Comparison of ENCODE assay signal across 7 cellular contexts in the genomic region with DNA sequence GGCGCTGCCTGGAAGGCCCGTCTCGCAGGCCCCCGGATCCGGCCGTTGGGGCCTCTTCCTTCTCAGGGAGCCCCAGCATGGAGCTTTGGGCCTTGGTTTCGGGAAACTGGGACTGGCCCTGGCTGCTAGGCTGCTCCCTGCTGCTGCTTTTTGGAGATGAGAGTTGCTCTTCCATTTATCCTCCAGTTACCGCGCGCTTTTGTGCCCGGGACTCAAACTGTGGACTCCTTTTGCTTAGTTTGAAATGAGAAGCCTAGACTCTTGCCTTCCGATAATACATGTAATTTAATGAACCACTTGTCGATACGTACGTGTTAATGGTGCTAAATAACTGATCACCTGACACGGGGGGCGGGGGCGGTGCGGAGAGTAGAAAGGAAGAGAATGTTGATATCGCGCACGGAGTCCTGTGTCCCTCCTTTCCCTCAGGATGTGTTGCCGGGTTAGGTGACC. TPM values are rescaled to one million over a fixed set of nuclear protein-coding genes. Genes with fewer than 3 reads are reported as not detected.
DNase-seq lines count a peak whose midpoint lies in the region; ATAC-seq, FAIRE-seq and TF ChIP-seq lines count a peak whose summit lies in the region.

No MANE protein-coding gene starts in this region.

- no TSS peak for BruUV-seq in endothelial cell of umbilical vein (replicated peaks; lab: Mats Ljungman, UMichigan)

- TF ChIP-seq POLR2A in endothelial cell of umbilical vein (IDR thresholded peaks at IDR 0.05; ENCODE audit: low read depth, low read length) = no peak

- H3K36me3 Mint-ChIP-seq in activated CD8-positive, alpha-beta T cell treated with anti-CD3 and anti-CD28 coated beads, Interleukin-2, amount 10 ng/mL, durations not matched to agents 7 days and 5 days (ENCODE audit: low read depth) = peaks cover 13% of the 10 kb centered on the region

- H3K4me3 ChIP-seq in endothelial cell of umbilical vein (replicated peaks in 1 of 3; ENCODE audit: insufficient read depth in 1 of 3, low read depth in 1 of 3, low read length in 3 of 3) = peak overlapping the region; percentile 75 to 96 (median 92)

- peak overlapping the region; percentile 97 for H3K4me3 Mint-ChIP-seq in activated CD8-positive, alpha-beta T cell treated with anti-CD3 and anti-CD28 coated beads, Interleukin-2, amount 10 ng/mL, durations not matched to agents 7 days and 5 days

- peaks cover 44% of the 10 kb centered on the region for H3K4me1 Mint-ChIP-seq in activated CD8-positive, alpha-beta T cell treated with anti-CD3 and anti-CD28 coated beads, Interleukin-2, amount 10 ng/mL, durations not matched to agents 7 days and 5 days (ENCODE audit: low read depth)

- no peaks in the 10 kb centered on the region for H3K9me3 ChIP-seq in endothelial cell of umbilical vein (replicated peaks; ENCODE audit: control insufficient read depth, insufficient read depth, low read length)

- peaks cover 7% of the 10 kb centered on the region for H4K20me1 ChIP-seq in endothelial cell of umbilical vein (replicated peaks; ENCODE audit: control insufficient read depth, extremely low read depth, insufficient read depth, low read length)

- peaks cover 3 to 11% of the 10 kb centered on the region in 2 experiments for H3K27me3 ChIP-seq in endothelial cell of umbilical vein (ENCODE audit: control insufficient read depth in 2 of 2, insufficient read depth in 2 of 2, low read length in 2 of 2)

- H3K27ac Mint-ChIP-seq in activated CD8-positive, alpha-beta T cell treated with anti-CD3 and anti-CD28 coated beads, Interleukin-2, amount 10 ng/mL, durations not matched to agents 7 days and 5 days = peak overlapping the region; percentile 97

- H3K27ac ChIP-seq in endothelial cell of umbilical vein (ENCODE audit: insufficient read depth, low read depth, low read length) = peak overlapping the region; percentile 83

- CTCF ChIA-PET in activated CD8-positive, alpha-beta T cell treated with anti-CD3 and anti-CD28 coated beads, Interleukin-2, amount 10 ng/mL, durations not matched to agents 7 days and 5 days (lab: Charles Lee) = interaction anchor here (1.0 to 2.6 kb wide), 4 partner anchors 19 to 124 kb away, joined by 3 to 9 read pairs (median 4); no protein-coding TSS in a partner anchor
- CTCF ChIA-PET in endothelial cell of umbilical vein (lab: Charles Lee) = interaction anchor here (1.3 to 4.7 kb wide), 6 partner anchors 9 to 284 kb away, joined by 3 to 42 read pairs (median 4); no protein-coding TSS in a partner anchor

- H3K4me1 ChIP-seq in endothelial cell of umbilical vein (ENCODE audit: control insufficient read depth, extremely low read depth, insufficient read depth, low read length) = peaks cover 14% of the 10 kb centered on the region

- H3K79me2 ChIP-seq in endothelial cell of umbilical vein (ENCODE audit: control insufficient read depth, insufficient read depth, low read length) = peaks cover 54% of the 10 kb centered on the region

- no peaks in the 10 kb centered on the region for H3K36me3 ChIP-seq in endothelial cell of umbilical vein (ENCODE audit: control insufficient read depth in 2 of 2, extremely low read depth in 1 of 2, insufficient read depth in 2 of 2, low read length in 2 of 2)

- no peaks in the 10 kb centered on the region for H3K9me1 ChIP-seq in endothelial cell of umbilical vein (replicated peaks; ENCODE audit: control insufficient read depth, extremely low read depth, insufficient read depth, low read length)

- DNase-seq in NCI-H524 (lab: John Stamatoyannopoulos, UW) = peak; percentile 19 to 65
- peak; percentile 72 for DNase-seq in activated CD8-positive, alpha-beta T cell treated with anti-CD3 and anti-CD28 coated beads, Interleukin-2, amount 10 ng/mL, durations not matched to agents 7 days and 5 days
- peak; percentile 65 for DNase-seq in endothelial cell of umbilical vein (ENCODE audit: low read depth, low spot score)
- peak; percentile 66 for DNase-seq in mucosa of gallbladder (ENCODE audit: low spot score)
- DNase-seq in stimulated activated CD8-positive, alpha-beta memory T cell treated with anti-CD3 and anti-CD28 coated beads, Interleukin-4, amount 100 ng/mL, for 24 hours (ENCODE audit: low read depth) = peak; percentile 37

- dilution Hi-C loops in endothelial cell of umbilical vein (cut with MboI; ENCODE audit: extremely low pct_ligation_motif_present, low sequenced_read_pairs) = no loop called here

- no peak for FAIRE-seq in endothelial cell of umbilical vein (lab: Jason Lieb, UNC)

- H3K4me2 ChIP-seq in endothelial cell of umbilical vein (ENCODE audit: insufficient read depth, low read length) = peak overlapping the region; percentile 98

- intact Hi-C loops in endothelial cell of umbilical vein (cut with micrococcal nuclease) = loop anchor here (1.0 to 5.0 kb wide), 4 partner anchors 46 to 170 kb away; a partner anchor contains a TSS

- POLR2A ChIA-PET in activated CD8-positive, alpha-beta T cell treated with anti-CD3 and anti-CD28 coated beads, Interleukin-2, amount 10 ng/mL, durations not matched to agents 7 days and 5 days (lab: Charles Lee) = interaction anchor here (0.7 to 2.3 kb wide), 3 partner anchors 13 to 63 kb away, joined by 3 to 10 read pairs (median 4); no protein-coding TSS in a partner anchor
- POLR2A ChIA-PET in endothelial cell of umbilical vein (lab: Charles Lee) = interaction anchor here (1.7 kb wide), 1 partner anchor 27 kb away, joined by 3 read pairs; no protein-coding TSS in a partner anchor

- no peak for TF ChIP-seq CTCF in endothelial cell of umbilical vein (IDR thresholded peaks at IDR 0.05; ENCODE audit: extremely low read depth in 1 of 2, insufficient read depth in 1 of 2, low read depth in 1 of 2, low read length in 2 of 2)

- peaks cover 2% of the 10 kb centered on the region for H3K27me3 Mint-ChIP-seq in activated CD8-positive, alpha-beta T cell treated with anti-CD3 and anti-CD28 coated beads, Interleukin-2, amount 10 ng/mL, durations not matched to agents 7 days and 5 days (ENCODE audit: low read depth)

- no peaks in the 10 kb centered on the region for H3K9me3 Mint-ChIP-seq in activated CD8-positive, alpha-beta T cell treated with anti-CD3 and anti-CD28 coated beads, Interleukin-2, amount 10 ng/mL, durations not matched to agents 7 days and 5 days (ENCODE audit: insufficient read depth)

- peak overlapping the region; percentile 97 for H2AFZ ChIP-seq in endothelial cell of umbilical vein (ENCODE audit: low read depth, low read length)

- ATAC-seq in GM18519 (IDR thresholded peaks at IDR 0.05; ENCODE audit: low FRiP score, unreplicated experiment) = peak; percentile 0
- peak; percentile 9 for ATAC-seq in HG03064 (IDR thresholded peaks at IDR 0.05; ENCODE audit: low read depth, unreplicated experiment)
- peak; percentile 12 for ATAC-seq in activated CD8-positive, alpha-beta T cell treated with anti-CD3 and anti-CD28 coated beads, Interleukin-2, amount 10 ng/mL, durations not matched to agents 7 days and 5 days

- H3K9ac ChIP-seq in endothelial cell of umbilical vein (replicated peaks; ENCODE audit: extremely low read depth, insufficient read depth, low read length) = peak overlapping the region; percentile 91

TF ChIP-seq in endothelial cell of umbilical vein, 7 proteins besides CTCF, POLR2A, EP300 and RAD21:
- TF ChIP-seq FOS (IDR thresholded peaks at IDR 0.05; ENCODE audit: borderline replicate concordance, insufficient read depth, low read length) = no peak
- no peak for TF ChIP-seq GATA2 (IDR thresholded peaks at IDR 0.05; ENCODE audit: insufficient read depth, insufficient read length, low read depth, low read length)
- TF ChIP-seq MYC (IDR thresholded peaks at IDR 0.05; ENCODE audit: low read depth, low read length) = no peak
- TF ChIP-seq POLR2AphosphoS5 (IDR thresholded peaks at IDR 0.05; ENCODE audit: insufficient read depth, low read depth, low read length) = no peak
- TF ChIP-seq, protein P1, sequence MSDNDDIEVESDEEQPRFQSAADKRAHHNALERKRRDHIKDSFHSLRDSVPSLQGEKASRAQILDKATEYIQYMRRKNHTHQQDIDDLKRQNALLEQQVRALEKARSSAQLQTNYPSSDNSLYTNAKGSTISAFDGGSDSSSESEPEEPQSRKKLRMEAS (IDR thresholded peaks at IDR 0.05; ENCODE audit: insufficient read depth, insufficient read length) = no peak
- no peak for TF ChIP-seq JUN (IDR thresholded peaks at IDR 0.05; ENCODE audit: borderline replicate concordance, insufficient read depth, insufficient read length, low read depth)
- TF ChIP-seq EZH2 (IDR thresholded peaks at IDR 0.05; ENCODE audit: borderline replicate concordance, low read depth, low read length, severe bottlenecking) = no peak
TF ChIP-seq in endothelial cell of umbilical vein: peak in this region for 0.

RNA-seq across cellular contexts. Expression of a gene that starts 0.9 kb away (rescaled TPM):
- 10 to 100 TPM; 39.3 to 40.2 TPM for total RNA-seq in activated CD8-positive, alpha-beta T cell treated with anti-CD3 and anti-CD28 coated beads, Interleukin-2, amount 10 ng/mL, durations not matched to agents 7 days and 5 days
- total RNA-seq in endothelial cell of umbilical vein = 29.6 and 29.9 TPM in 2 replicates
- 3.9 and 4.6 TPM in 2 replicates for polyA plus RNA-seq in endothelial cell of umbilical vein
- polyA plus RNA-seq in endothelial cell of umbilical vein (2011; cell fraction: cytosol; rRNA removed) = 7.1 and 7.2 TPM in 2 replicates
- polyA plus RNA-seq in endothelial cell of umbilical vein (2011; cell fraction: nucleus; rRNA removed) = 14.5 and 18.0 TPM in 2 replicates
- polyA plus RNA-seq in endothelial cell of umbilical vein (2012) = 11.9 and 18.6 TPM in 2 replicates
- polyA minus RNA-seq in endothelial cell of umbilical vein = 15.2 and 20.6 TPM in 2 replicates
- polyA minus RNA-seq in endothelial cell of umbilical vein (2011; cell fraction: cytosol; rRNA and poly(A)+ RNA removed) = 32.4 TPM
- polyA minus RNA-seq in endothelial cell of umbilical vein (2011; cell fraction: nucleus; rRNA and poly(A)+ RNA removed) = 49.1 and 56.3 TPM in 2 replicates
- 54.4 TPM for total RNA-seq in mucosa of gallbladder

Comparison
In these comparisons a context has a peak if more than half of its experiments do, and no peak if none do; other contexts are left out.
1. Peak in every context shown above with its lines: DNase-seq, ATAC-seq, H3K4me3 ChIP-seq and H3K27ac ChIP-seq.